1 cellular context compared by ENCODE assay signal in the genomic region with DNA sequence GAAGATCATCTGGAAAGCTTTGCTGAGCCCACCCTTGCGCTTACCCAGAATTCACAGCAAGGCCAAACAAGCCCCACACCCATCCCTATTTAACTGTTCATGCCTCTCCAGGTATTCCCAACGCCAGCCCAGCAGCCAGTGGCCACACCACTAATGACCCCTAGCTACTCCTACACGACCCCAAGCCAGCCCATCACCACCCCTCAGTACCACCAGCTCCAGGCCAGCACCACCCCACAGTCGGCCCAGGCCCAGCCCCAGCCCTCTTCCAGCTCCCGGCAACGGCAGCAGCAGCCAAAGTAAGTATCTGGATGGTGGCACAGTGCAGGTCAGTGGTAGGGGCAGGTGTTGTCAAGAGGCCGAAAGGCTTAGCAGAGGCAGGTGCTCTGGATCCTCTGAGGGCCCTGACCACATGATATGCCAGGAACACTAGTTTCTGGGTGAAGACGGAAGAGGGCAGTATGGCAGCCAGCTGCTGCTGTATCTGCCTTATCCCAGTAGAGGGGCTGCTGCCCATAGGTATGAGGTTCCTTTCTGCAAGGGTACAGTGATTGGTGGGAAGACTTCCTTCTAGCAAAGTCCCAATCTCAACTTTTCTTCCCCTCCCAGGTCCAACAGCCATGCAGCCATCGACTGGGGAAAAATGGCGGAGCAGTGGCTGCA.
TF ChIP-seq lines count a peak whose summit lies in the region.

No MANE protein-coding gene starts in this region.

TF ChIP-seq in H1, 55 proteins besides CTCF, POLR2A, EP300 and RAD21:
- TF ChIP-seq RBBP5 (IDR thresholded peaks at IDR 0.05; ENCODE audit: borderline replicate concordance, low read depth, low read length), result no peak
- TF ChIP-seq, protein P1, sequence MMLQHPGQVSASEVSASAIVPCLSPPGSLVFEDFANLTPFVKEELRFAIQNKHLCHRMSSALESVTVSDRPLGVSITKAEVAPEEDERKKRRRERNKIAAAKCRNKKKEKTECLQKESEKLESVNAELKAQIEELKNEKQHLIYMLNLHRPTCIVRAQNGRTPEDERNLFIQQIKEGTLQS (IDR thresholded peaks at IDR 0.05; ENCODE audit: insufficient read depth, low read depth, low read length), result no peak
- no peak for TF ChIP-seq ZNF274 (IDR thresholded peaks at IDR 0.05; ENCODE audit: borderline replicate concordance, extremely low read depth, low read length)
- no peak for TF ChIP-seq RXRA (IDR thresholded peaks at IDR 0.05; ENCODE audit: insufficient read depth, low read depth, low read length)
- TF ChIP-seq YY1 (IDR thresholded peaks at IDR 0.05; ENCODE audit: low read depth, low read length), result no peak
- TF ChIP-seq JUND (IDR thresholded peaks at IDR 0.05; ENCODE audit: low read length), result no peak
TF ChIP-seq in H1: peak in this region for 0.
